Comparison of ENCODE assay signal across 19 cellular contexts in genomic region chr10:4334076-4334475, GRCh38.
"Had no signal": no experiment of that assay in that cellular context is flagged by ENCODE, and none has a peak within 500 bp of the region (broad histone marks: within the 10 kb centered on the region; RNA-seq: fewer than 3 reads in every experiment).

No MANE protein-coding gene starts in this region.

- H3K4me1 Mint-ChIP-seq: activated CD8-positive, alpha-beta memory T cell treated with anti-CD3 and anti-CD28 coated beads, Interleukin-2, amount 10 ng/mL, durations not matched to agents 7 days and 5 days; central memory CD8-positive, alpha-beta T cell; stimulated activated effector memory CD8-positive, alpha-beta T cell treated with anti-CD3 and anti-CD28 coated beads, Interleukin-12 subunit alpha, Interleukin-12 subunit beta, amount 100 ng/mL, for 72 hours had no signal

- H3K9me3 ChIP-seq: gastrocnemius medialis had no signal

- H3K36me3 ChIP-seq: gastrocnemius medialis had no signal

- DNase-seq: activated CD4-positive, alpha-beta T cell treated with anti-CD3 and anti-CD28 coated beads, Interleukin-2, amount 50 U/mL, for 48 hours; activated CD4-positive, CD25-positive, alpha-beta regulatory T cell treated with anti-CD3 and anti-CD28 coated beads, Interleukin-2, amount 50 U/mL, for 72 hours; activated CD8-positive, alpha-beta memory T cell treated with anti-CD3 and anti-CD28 coated beads, Interleukin-2, amount 10 ng/mL, durations not matched to agents 7 days and 5 days; activated effector memory CD4-positive, alpha-beta T cell treated with anti-CD3 and anti-CD28 coated beads, Interleukin-2, amount 50 U/mL, for 16 hours; activated T-cell treated with anti-CD3 and anti-CD28 coated beads, Interleukin-2, amount 50 U/mL, for 24 hours; amniotic stem cell; effector memory CD4-positive, alpha-beta T cell; gastrocnemius medialis; posterior cingulate gyrus; right cardiac atrium had no signal

- H3K27me3 ChIP-seq: gastrocnemius medialis, hepatocyte had no signal

- H3K4me3 Mint-ChIP-seq: activated CD8-positive, alpha-beta memory T cell treated with anti-CD3 and anti-CD28 coated beads, Interleukin-2, amount 10 ng/mL, durations not matched to agents 7 days and 5 days; activated T-cell treated with anti-CD3 and anti-CD28 coated beads, Interleukin-2, amount 50 U/mL, for 24 hours; brain; central memory CD8-positive, alpha-beta T cell; stimulated activated effector memory CD8-positive, alpha-beta T cell treated with anti-CD3 and anti-CD28 coated beads, Interleukin-12 subunit alpha, Interleukin-12 subunit beta, amount 100 ng/mL, for 72 hours; T-helper 2 cell treated with Interferon-gamma antibody and Interleukin-4, amounts not matched to agents 5 μg/mL and 100 μg/mL, for 36 hours; type B pancreatic cell had no signal

- H3K4me3 ChIP-seq: gastrocnemius medialis, hepatocyte, smooth muscle cell had no signal

- H3K36me3 Mint-ChIP-seq: activated CD8-positive, alpha-beta memory T cell treated with anti-CD3 and anti-CD28 coated beads, Interleukin-2, amount 10 ng/mL, durations not matched to agents 7 days and 5 days; activated naive CD4-positive, alpha-beta T cell treated with anti-CD3 and anti-CD28 coated beads, Interleukin-2, amount 50 U/mL, for 72 hours; brain; stimulated activated effector memory CD8-positive, alpha-beta T cell treated with anti-CD3 and anti-CD28 coated beads, Interleukin-12 subunit alpha, Interleukin-12 subunit beta, amount 100 ng/mL, for 72 hours; type B pancreatic cell had no signal

- ATAC-seq: activated CD8-positive, alpha-beta memory T cell treated with anti-CD3 and anti-CD28 coated beads, Interleukin-2, amount 10 ng/mL, durations not matched to agents 7 days and 5 days; activated naive CD4-positive, alpha-beta T cell treated with anti-CD3 and anti-CD28 coated beads, Interleukin-2, amount 50 U/mL, for 72 hours; gastrocnemius medialis; right cardiac atrium; stimulated activated effector memory CD8-positive, alpha-beta T cell treated with anti-CD3 and anti-CD28 coated beads, Interleukin-12 subunit alpha, Interleukin-12 subunit beta, amount 100 ng/mL, for 72 hours had no signal

- H3K9me3 Mint-ChIP-seq: activated naive CD4-positive, alpha-beta T cell treated with anti-CD3 and anti-CD28 coated beads, Interleukin-2, amount 50 U/mL, for 72 hours; activated T-cell treated with anti-CD3 and anti-CD28 coated beads, Interleukin-2, amount 50 U/mL, for 24 hours; brain; central memory CD8-positive, alpha-beta T cell; stimulated activated effector memory CD8-positive, alpha-beta T cell treated with anti-CD3 and anti-CD28 coated beads, Interleukin-12 subunit alpha, Interleukin-12 subunit beta, amount 100 ng/mL, for 72 hours; T-helper 2 cell treated with Interferon-gamma antibody and Interleukin-4, amounts not matched to agents 5 μg/mL and 100 μg/mL, for 36 hours; type B pancreatic cell had no signal

- H3K27me3 Mint-ChIP-seq: activated CD8-positive, alpha-beta memory T cell treated with anti-CD3 and anti-CD28 coated beads, Interleukin-2, amount 10 ng/mL, durations not matched to agents 7 days and 5 days; brain; central memory CD8-positive, alpha-beta T cell; type B pancreatic cell had no signal

- H3K4me2 ChIP-seq: hepatocyte, smooth muscle cell had no signal

- H3K27ac Mint-ChIP-seq: activated CD8-positive, alpha-beta memory T cell treated with anti-CD3 and anti-CD28 coated beads, Interleukin-2, amount 10 ng/mL, durations not matched to agents 7 days and 5 days; activated naive CD4-positive, alpha-beta T cell treated with anti-CD3 and anti-CD28 coated beads, Interleukin-2, amount 50 U/mL, for 72 hours; activated T-cell treated with anti-CD3 and anti-CD28 coated beads, Interleukin-2, amount 50 U/mL, for 24 hours; brain; stimulated activated effector memory CD8-positive, alpha-beta T cell treated with anti-CD3 and anti-CD28 coated beads, Interleukin-12 subunit alpha, Interleukin-12 subunit beta, amount 100 ng/mL, for 72 hours; T-helper 2 cell treated with Interferon-gamma antibody and Interleukin-4, amounts not matched to agents 5 μg/mL and 100 μg/mL, for 36 hours; type B pancreatic cell had no signal

- H3K27ac ChIP-seq: epithelial cell of prostate, gastrocnemius medialis, hepatocyte had no signal

- H2AFZ ChIP-seq: hepatocyte had no signal

- H3K79me2 ChIP-seq: hepatocyte had no signal
